In genomic region chr22:31253949-31254348, GRCh38 we compare ENCODE assay signal across 11 cellular contexts. TPM values are rescaled to one million over a fixed set of nuclear protein-coding genes. Genes with fewer than 3 reads are reported as not detected.
A peak's percentile ranks its signal among the peaks of the same experiment; 100 is the strongest.
DNase-seq lines count a peak whose midpoint lies in the region; ATAC-seq, FAIRE-seq and TF ChIP-seq lines count a peak whose summit lies in the region.
"Had no signal": no experiment of that assay in that cellular context is flagged by ENCODE, and none has a peak within 500 bp of the region (broad histone marks: within the 10 kb centered on the region; RNA-seq: fewer than 3 reads in every experiment).

No MANE protein-coding gene starts in this region.

- peak; percentile 52 for DNase-seq in DMS153 (lab: John Stamatoyannopoulos, UW)
- peak; percentile 79 for DNase-seq in NCI-H526 treated with DMSO at 0.1 percent for 48 hours (lab: John Stamatoyannopoulos, UW)
- peak in 4 of 5 donors; percentile 43 to 52 (median 48) for DNase-seq in heart left ventricle
- no peak for DNase-seq in GM12892 (ENCODE audit: insufficient read length)
- no peak for DNase-seq in stimulated activated CD4-positive, alpha-beta T cell treated with anti-CD3 and anti-CD28 coated beads, Interleukin-2, amount 100 ng/mL, for 48 hours
- DNase-seq in BE2C: no peak
- no peak for DNase-seq in T-cell
- DNase-seq: activated CD4-positive, alpha-beta T cell treated with anti-CD3 and anti-CD28 coated beads for 48 hours; activated naive CD8-positive, alpha-beta T cell treated with anti-CD3 and anti-CD28 coated beads, Interleukin-2, amount 10 ng/mL, durations not matched to agents 7 days and 5 days; stimulated activated naive CD8-positive, alpha-beta T cell treated with anti-CD3 and anti-CD28 coated beads, Interleukin-15, Interleukin-2, amounts not matched to agents 100 U/mL and 50 U/mL, for 24 hours had no signal

- H3K27ac Mint-ChIP-seq in T-cell: no peak overlapping the region
- H3K27ac Mint-ChIP-seq: activated naive CD8-positive, alpha-beta T cell treated with anti-CD3 and anti-CD28 coated beads, Interleukin-2, amount 10 ng/mL, durations not matched to agents 7 days and 5 days had no signal

- H3K36me3 Mint-ChIP-seq in T-cell: peaks cover 15% of the 10 kb centered on the region

- H3K4me1 Mint-ChIP-seq in T-cell: peaks cover 0 to 18% (median 12%) of the 10 kb centered on the region in 3 donors

- TF ChIP-seq CTCF in heart left ventricle (IDR thresholded peaks at IDR 0.05) (peak in 5 of 12 donors; percentile 7 to 41 (median 25)), neutrophil (IDR thresholded peaks at IDR 0.05) (no peak), BE2C (IDR thresholded peaks at IDR 0.05; ENCODE audit: low read depth, low read length) (no peak)

- TF ChIP-seq POLR2A in heart left ventricle (IDR thresholded peaks at IDR 0.05) (no peak), GM12892 (IDR thresholded peaks at IDR 0.05; ENCODE audit: low read depth, low read length) (no peak)

- H3K4me3 ChIP-seq in heart left ventricle (no peak overlapping the region), neutrophil (ENCODE audit: low read depth in 1 of 2, low read length in 1 of 2) (no peak overlapping the region), BE2C (ENCODE audit: low read depth, low read length) (no peak overlapping the region)

- WGBS in heart left ventricle, 4 donors: 49 to 67% (median 63%) methylated on average over 4 of the region's 4 CpGs

- intact Hi-C loops in heart left ventricle (cut with DNase I): loop anchor here in 2 of 10 donors (5.0 to 10.0 kb wide), 2 partner anchors 42 to 49 kb away; partner anchors contain the start of gene LIMK2 (in 1 of the 2)

- no peak overlapping the region for H3K4me3 Mint-ChIP-seq in T-cell
- H3K4me3 Mint-ChIP-seq: activated naive CD8-positive, alpha-beta T cell treated with anti-CD3 and anti-CD28 coated beads, Interleukin-2, amount 10 ng/mL, durations not matched to agents 7 days and 5 days had no signal

- H3K27me3 ChIP-seq in heart left ventricle: no peaks in the 10 kb centered on the region
- H3K27me3 ChIP-seq in neutrophil: no peaks in the 10 kb centered on the region
- H3K27me3 ChIP-seq in BE2C: no peaks in the 10 kb centered on the region

- no peaks in the 10 kb centered on the region for H3K27me3 Mint-ChIP-seq in T-cell
- H3K27me3 Mint-ChIP-seq: activated naive CD8-positive, alpha-beta T cell treated with anti-CD3 and anti-CD28 coated beads, Interleukin-2, amount 10 ng/mL, durations not matched to agents 7 days and 5 days had no signal

- peaks cover 0 to 30% (median 9%) of the 10 kb centered on the region in 9 donors for H3K36me3 ChIP-seq in heart left ventricle
- H3K36me3 ChIP-seq in neutrophil: peaks cover 78% of the 10 kb centered on the region
- H3K36me3 ChIP-seq in BE2C: no peaks in the 10 kb centered on the region

- H3K4me1 ChIP-seq in heart left ventricle (peaks cover 7 to 58% (median 33%) of the 10 kb centered on the region in 12 donors), neutrophil (ENCODE audit: control insufficient read depth in 1 of 2, insufficient read depth in 1 of 2, low read depth in 1 of 2, low read length in 1 of 2) (peaks cover 3 to 5% of the 10 kb centered on the region in 2 experiments), BE2C (no peaks in the 10 kb centered on the region)

- H3K27ac ChIP-seq in heart left ventricle (peak overlapping the region in 9 of 12 donors; percentile 5 to 69 (median 46)), neutrophil (peak overlapping the region; percentile 31)

- H3K9me3 ChIP-seq in heart left ventricle: no peaks in the 10 kb centered on the region
- H3K9me3 ChIP-seq in neutrophil: no peaks in the 10 kb centered on the region
- H3K9me3 ChIP-seq in BE2C: no peaks in the 10 kb centered on the region

- ATAC-seq in heart left ventricle: peak; percentile 52 to 83 (median 68)
- no peak for ATAC-seq in T-cell (replicated peaks in 1 of 4)
- ATAC-seq: stimulated activated naive CD8-positive, alpha-beta T cell treated with anti-CD3 and anti-CD28 coated beads, Interleukin-15, Interleukin-2, amounts not matched to agents 100 U/mL and 50 U/mL, for 24 hours had no signal

- no peaks in the 10 kb centered on the region for H3K9me3 Mint-ChIP-seq in T-cell
- H3K9me3 Mint-ChIP-seq: activated naive CD8-positive, alpha-beta T cell treated with anti-CD3 and anti-CD28 coated beads, Interleukin-2, amount 10 ng/mL, durations not matched to agents 7 days and 5 days had no signal

- CTCF ChIA-PET in T-cell (lab: Charles Lee): interaction anchor here in 1 of 2 donors (1.0 kb wide), 1 partner anchor 18 kb away, joined by 5 read pairs; no protein-coding TSS in a partner anchor

- POLR2A ChIA-PET in T-cell (lab: Charles Lee): no interaction called here

- FAIRE-seq in GM12892 (lab: Jason Lieb, UNC): no peak

RNA-seq across cellular contexts. Expression of gene PIK3IP1, which starts 38.3 kb away (rescaled TPM):
- 10 to 100 TPM in 7 of 9 donors, 1 to 10 TPM in 2; 3.8 to 40.7 (median 27.8) TPM for total RNA-seq in heart left ventricle
- polyA plus RNA-seq in heart left ventricle: 1 to 10 TPM; 4.0 to 7.8 TPM
- 4.5 TPM for polyA plus RNA-seq in GM12892 (2012; ENCODE audit: missing spikeins)
- polyA plus RNA-seq in BE2C (2012; ENCODE audit: insufficient read depth, insufficient read length, low read depth): 5.4 TPM
- total RNA-seq in T-cell: 100 to 1,000 TPM; 460 to 628 (median 478) TPM

RNA-seq across cellular contexts. Expression of gene LIMK2, which starts 41.9 kb away (rescaled TPM):
- total RNA-seq in heart left ventricle (10 to 100 TPM in 4 of 9 donors, 1 to 10 TPM in 5; 7.1 to 33.3 (median 9.4) TPM), T-cell (10 to 100 TPM; 21.5 to 31.5 (median 29.7) TPM)
- polyA plus RNA-seq in heart left ventricle: 10 to 100 TPM in 1 of 2 donors, 1 to 10 TPM in 1; 7.0 to 10.9 TPM
- 17.6 TPM for polyA plus RNA-seq in GM12892 (2012; ENCODE audit: missing spikeins)
- polyA plus RNA-seq in BE2C (2012; ENCODE audit: insufficient read depth, insufficient read length, low read depth): 19.9 TPM

Comparison
In these comparisons a context has a peak if more than half of its experiments do, and no peak if none do; other contexts are left out.
1. DNase-seq: peak in DMS153 (single experiment), NCI-H526 treated with DMSO at 0.1 percent for 48 hours (single experiment) and heart left ventricle (4 of 5); none in GM12892 (single experiment), stimulated activated CD4-positive, alpha-beta T cell treated with anti-CD3 and anti-CD28 coated beads, Interleukin-2, amount 100 ng/mL, for 48 hours (0 of 2), BE2C (single experiment) and T-cell (0 of 34).
2. ATAC-seq: peak in heart left ventricle (4 of 4); none in T-cell (0 of 4).
3. RNA of gene PIK3IP1, which starts 38.3 kb away (total RNA-seq): 460 to 628 TPM in T-cell; 3.8 to 40.7 TPM in heart left ventricle; every median in the first group is over 10 times any median in the second.